Comparison of ENCODE assay signal across 29 cellular contexts in genomic region chr16:80788016-80788415, GRCh38. TPM values are rescaled to one million over a fixed set of nuclear protein-coding genes. Genes with fewer than 3 reads are reported as not detected.
DNase-seq lines count a peak whose midpoint lies in the region; ATAC-seq and TF ChIP-seq lines count a peak whose summit lies in the region.
"Had no signal": no experiment of that assay in that cellular context is flagged by ENCODE, and none has a peak within 500 bp of the region (broad histone marks: within the 10 kb centered on the region; RNA-seq: fewer than 3 reads in every experiment).

No MANE protein-coding gene starts in this region.

- TF ChIP-seq CTCF in AG04449 (IDR thresholded peaks at IDR 0.05; ENCODE audit: insufficient read depth, low read length, missing control alignments), result no peak
- no peak for TF ChIP-seq CTCF in fibroblast of the aortic adventitia (IDR thresholded peaks at IDR 0.05; ENCODE audit: insufficient read depth, low read length)
- no peak for TF ChIP-seq CTCF in GM13977 (IDR thresholded peaks at IDR 0.05; ENCODE audit: extremely low read depth, insufficient read depth, missing control alignments)

- ATAC-seq in HG03432 (IDR thresholded peaks at IDR 0.05; ENCODE audit: unreplicated experiment), result no peak
- ATAC-seq: body of pancreas, heart left ventricle, WTC11 had no signal

- CTCF ChIA-PET in AG04449 (lab: Yijun Ruan, JAX), result no interaction called here

- in situ Hi-C loops in GM13977 (cut with MboI; ENCODE audit: low pct_unique_long_range_greater_than_20kb, low sequenced_read_pairs, unreplicated experiment), result no loop called here

- DNase-seq in AG04449 (ENCODE audit: low read depth, low spot score) (peak; percentile 16), GM03348 (ENCODE audit: low spot score) (peak; percentile 29), astrocyte of the hippocampus (ENCODE audit: low read depth, low spot score) (peak; percentile 32), fibroblast of the aortic adventitia (ENCODE audit: low read depth) (peak; percentile 24), amniotic stem cell (lab: John Stamatoyannopoulos, UW) (no peak), NCI-H1436 treated with DMSO at 0.1 percent for 48 hours (lab: John Stamatoyannopoulos, UW) (no peak), GM13977 (ENCODE audit: low spot score) (no peak)
- DNase-seq: activated CD4-positive, alpha-beta T cell treated with anti-CD3 and anti-CD28 coated beads, Interleukin-2, amount 50 U/mL, for 48 hours; activated effector memory CD4-positive, alpha-beta T cell treated with Interleukin-2 at 50 U/mL for 16 hours; body of pancreas; cerebellar nuclear complex; DMS79 treated with DMSO at 0.1 percent for 48 hours; foreskin fibroblast; heart left ventricle; kidney glomerular epithelial cell; NCI-H1105 treated with DMSO at 0.1 percent for 48 hours; NCI-H2081; NCI-H226; NCI-H69; Peyer's patch; retina; SIG-M5; SW 1271; T1000; transverse colon had no signal

- no peak overlapping the region for H3K4me3 ChIP-seq in AG04449 (ENCODE audit: low read depth, low read length)
- no peak overlapping the region for H3K4me3 ChIP-seq in fibroblast of the aortic adventitia (ENCODE audit: low read depth, low read length)
- H3K4me3 ChIP-seq: body of pancreas, heart left ventricle, lung, Peyer's patch, smooth muscle cell, transverse colon had no signal

- POLR2A ChIA-PET in AG04449 (lab: Yijun Ruan, JAX), result no interaction called here

RNA-seq across cellular contexts. Expression of gene CDYL2, which starts 16.4 kb away (rescaled TPM):
- 3.4 and 5.2 TPM in 2 replicates for total RNA-seq in fibroblast of the aortic adventitia (ENCODE audit: low replicate concordance)

Comparison
In these comparisons a context has a peak if more than half of its experiments do, and no peak if none do; other contexts are left out.
1. DNase-seq: peak in AG04449 (single experiment), GM03348 (single experiment), astrocyte of the hippocampus (single experiment) and fibroblast of the aortic adventitia (single experiment); none in amniotic stem cell (single experiment), NCI-H1436 treated with DMSO at 0.1 percent for 48 hours (single experiment) and GM13977 (single experiment).